8 cellular contexts compared by ENCODE assay signal in genomic region chr13:91647361-91647970, GRCh38.
DNase-seq lines count a peak whose midpoint lies in the region; ATAC-seq, FAIRE-seq and TF ChIP-seq lines count a peak whose summit lies in the region.

No MANE protein-coding gene starts in this region.

- no peaks in the 10 kb centered on the region for H3K4me1 ChIP-seq in small intestine (ENCODE audit: control insufficient read depth in 2 of 2, insufficient read depth in 1 of 2, low read depth in 1 of 2, low read length in 1 of 2)

- TF ChIP-seq CTCF in LNCaP clone FGC (IDR thresholded peaks at IDR 0.05; ENCODE audit: control insufficient read depth, extremely low read depth, insufficient read depth) = peak; percentile 40
- peak in 35 of 56 donors; percentile 8 to 42 (median 23) for TF ChIP-seq CTCF in dorsolateral prefrontal cortex (IDR thresholded peaks at IDR 0.05 in 54 of 56, conservative IDR thresholded peaks at IDR 0.05 in 2 of 56; ENCODE audit: low read depth in 1 of 56, partially characterized antibody in 56 of 56)

- no peaks in the 10 kb centered on the region for H3K36me3 ChIP-seq in small intestine (ENCODE audit: control insufficient read depth in 2 of 2, insufficient read depth in 2 of 2, low read length in 2 of 2)

- FAIRE-seq in small intestine (lab: Jason Lieb, UNC) = no peak

- H3K27me3 Mint-ChIP-seq in activated CD4-positive, alpha-beta T cell treated with anti-CD3 and anti-CD28 coated beads for 36 hours = no peaks in the 10 kb centered on the region
- no peaks in the 10 kb centered on the region for H3K27me3 Mint-ChIP-seq in activated CD4-positive, alpha-beta T cell treated with anti-CD3 and anti-CD28 coated beads, Interleukin-2, amount 10 ng/mL, durations not matched to agents 7 days and 5 days
- no peaks in the 10 kb centered on the region for H3K27me3 Mint-ChIP-seq in activated CD8-positive, alpha-beta memory T cell treated with anti-CD3 and anti-CD28 coated beads, Interleukin-2, amount 10 ng/mL, durations not matched to agents 7 days and 5 days

- H3K4me1 Mint-ChIP-seq in activated CD4-positive, alpha-beta T cell treated with anti-CD3 and anti-CD28 coated beads for 36 hours = no peaks in the 10 kb centered on the region
- no peaks in the 10 kb centered on the region for H3K4me1 Mint-ChIP-seq in activated CD4-positive, alpha-beta T cell treated with anti-CD3 and anti-CD28 coated beads, Interleukin-2, amount 10 ng/mL, durations not matched to agents 7 days and 5 days
- H3K4me1 Mint-ChIP-seq in activated CD8-positive, alpha-beta memory T cell treated with anti-CD3 and anti-CD28 coated beads, Interleukin-2, amount 10 ng/mL, durations not matched to agents 7 days and 5 days = no peaks in the 10 kb centered on the region

- no peaks in the 10 kb centered on the region for H3K27me3 ChIP-seq in dorsolateral prefrontal cortex
- no peaks in the 10 kb centered on the region for H3K27me3 ChIP-seq in small intestine (ENCODE audit: control insufficient read depth in 2 of 2, insufficient read depth in 2 of 2, low read length in 2 of 2)

- H3K4me3 ChIP-seq in LNCaP clone FGC (ENCODE audit: low read depth, low read length) = no peak overlapping the region
- H3K4me3 ChIP-seq in dorsolateral prefrontal cortex = no peak overlapping the region
- H3K4me3 ChIP-seq in small intestine (ENCODE audit: low read depth in 1 of 2, low read length in 2 of 2) = no peak overlapping the region

- 26 to 40% (median 28%) methylated on average over 3 of the region's 3 CpGs for WGBS in small intestine, 3 donors

- no peak overlapping the region for H3K27ac Mint-ChIP-seq in activated CD4-positive, alpha-beta T cell treated with anti-CD3 and anti-CD28 coated beads for 36 hours
- no peak overlapping the region for H3K27ac Mint-ChIP-seq in activated CD4-positive, alpha-beta T cell treated with anti-CD3 and anti-CD28 coated beads, Interleukin-2, amount 10 ng/mL, durations not matched to agents 7 days and 5 days
- no peak overlapping the region for H3K27ac Mint-ChIP-seq in activated CD8-positive, alpha-beta memory T cell treated with anti-CD3 and anti-CD28 coated beads, Interleukin-2, amount 10 ng/mL, durations not matched to agents 7 days and 5 days

- H3K9me3 ChIP-seq in small intestine (ENCODE audit: control insufficient read depth, low read depth) = no peaks in the 10 kb centered on the region

- POLR2A ChIA-PET in activated CD4-positive, alpha-beta T cell treated with anti-CD3 and anti-CD28 coated beads for 36 hours (lab: Charles Lee) = no interaction called here
- POLR2A ChIA-PET in activated CD4-positive, alpha-beta T cell treated with anti-CD3 and anti-CD28 coated beads, Interleukin-2, amount 10 ng/mL, durations not matched to agents 7 days and 5 days (lab: Charles Lee) = no interaction called here

- intact Hi-C loops in activated CD4-positive, alpha-beta T cell treated with anti-CD3 and anti-CD28 coated beads for 36 hours (cut with DNase I, micrococcal nuclease) = no loop called here
- intact Hi-C loops in dorsolateral prefrontal cortex (cut with DNase I) = no loop called here

- no peak for ATAC-seq in activated CD4-positive, alpha-beta T cell treated with anti-CD3 and anti-CD28 coated beads for 36 hours
- ATAC-seq in activated CD8-positive, alpha-beta memory T cell treated with anti-CD3 and anti-CD28 coated beads, Interleukin-2, amount 10 ng/mL, durations not matched to agents 7 days and 5 days = no peak
- ATAC-seq in HG03175 (IDR thresholded peaks at IDR 0.05; ENCODE audit: unreplicated experiment) = no peak

- H3K27ac ChIP-seq in dorsolateral prefrontal cortex (no peak overlapping the region), small intestine (ENCODE audit: low read depth in 1 of 2, low read length in 1 of 2) (no peak overlapping the region)

- H3K9me3 Mint-ChIP-seq in activated CD4-positive, alpha-beta T cell treated with anti-CD3 and anti-CD28 coated beads for 36 hours (ENCODE audit: low read depth) = no peaks in the 10 kb centered on the region
- no peaks in the 10 kb centered on the region for H3K9me3 Mint-ChIP-seq in activated CD4-positive, alpha-beta T cell treated with anti-CD3 and anti-CD28 coated beads, Interleukin-2, amount 10 ng/mL, durations not matched to agents 7 days and 5 days
- H3K9me3 Mint-ChIP-seq in activated CD8-positive, alpha-beta memory T cell treated with anti-CD3 and anti-CD28 coated beads, Interleukin-2, amount 10 ng/mL, durations not matched to agents 7 days and 5 days (ENCODE audit: low read depth) = no peaks in the 10 kb centered on the region

- no peaks in the 10 kb centered on the region for H3K36me3 Mint-ChIP-seq in activated CD4-positive, alpha-beta T cell treated with anti-CD3 and anti-CD28 coated beads for 36 hours (ENCODE audit: low read depth)
- no peaks in the 10 kb centered on the region for H3K36me3 Mint-ChIP-seq in activated CD4-positive, alpha-beta T cell treated with anti-CD3 and anti-CD28 coated beads, Interleukin-2, amount 10 ng/mL, durations not matched to agents 7 days and 5 days (ENCODE audit: low read depth)
- no peaks in the 10 kb centered on the region for H3K36me3 Mint-ChIP-seq in activated CD8-positive, alpha-beta memory T cell treated with anti-CD3 and anti-CD28 coated beads, Interleukin-2, amount 10 ng/mL, durations not matched to agents 7 days and 5 days

- CTCF ChIA-PET in activated CD4-positive, alpha-beta T cell treated with anti-CD3 and anti-CD28 coated beads for 36 hours (lab: Charles Lee) = interaction anchor here (0.6 kb wide), 1 partner anchor 144 kb away, joined by 5 read pairs; no protein-coding TSS in a partner anchor
- CTCF ChIA-PET in activated CD4-positive, alpha-beta T cell treated with anti-CD3 and anti-CD28 coated beads, Interleukin-2, amount 10 ng/mL, durations not matched to agents 7 days and 5 days (lab: Charles Lee) = no interaction called here
- CTCF ChIA-PET in activated CD8-positive, alpha-beta memory T cell treated with anti-CD3 and anti-CD28 coated beads, Interleukin-2, amount 10 ng/mL, durations not matched to agents 7 days and 5 days (lab: Charles Lee) = no interaction called here

- peak; percentile 15 for DNase-seq in activated CD4-positive, alpha-beta T cell treated with anti-CD3 and anti-CD28 coated beads for 36 hours
- DNase-seq in activated CD4-positive, alpha-beta T cell treated with anti-CD3 and anti-CD28 coated beads, Interleukin-2, amount 10 ng/mL, durations not matched to agents 7 days and 5 days = no peak
- DNase-seq in LNCaP clone FGC (ENCODE audit: low read depth) (no peak), dorsolateral prefrontal cortex (no peak), small intestine (peak; percentile 1), NCI-H1105 (lab: John Stamatoyannopoulos, UW) (no peak)
- no peak for DNase-seq in activated CD8-positive, alpha-beta memory T cell treated with anti-CD3 and anti-CD28 coated beads, Interleukin-2, amount 10 ng/mL, durations not matched to agents 7 days and 5 days

- H3K4me3 Mint-ChIP-seq in activated CD4-positive, alpha-beta T cell treated with anti-CD3 and anti-CD28 coated beads for 36 hours = no peak overlapping the region
- H3K4me3 Mint-ChIP-seq in activated CD4-positive, alpha-beta T cell treated with anti-CD3 and anti-CD28 coated beads, Interleukin-2, amount 10 ng/mL, durations not matched to agents 7 days and 5 days = no peak overlapping the region
- no peak overlapping the region for H3K4me3 Mint-ChIP-seq in activated CD8-positive, alpha-beta memory T cell treated with anti-CD3 and anti-CD28 coated beads, Interleukin-2, amount 10 ng/mL, durations not matched to agents 7 days and 5 days

Comparison
In these comparisons a context has a peak if more than half of its experiments do, and no peak if none do; other contexts are left out.
1. DNase-seq: peak in activated CD4-positive, alpha-beta T cell treated with anti-CD3 and anti-CD28 coated beads for 36 hours (single experiment) and small intestine (single experiment); none in activated CD4-positive, alpha-beta T cell treated with anti-CD3 and anti-CD28 coated beads, Interleukin-2, amount 10 ng/mL, durations not matched to agents 7 days and 5 days (single experiment), LNCaP clone FGC (single experiment), dorsolateral prefrontal cortex (0 of 10), activated CD8-positive, alpha-beta memory T cell treated with anti-CD3 and anti-CD28 coated beads, Interleukin-2, amount 10 ng/mL, durations not matched to agents 7 days and 5 days (single experiment) and NCI-H1105 (single experiment).